12 cellular contexts compared by ENCODE assay signal in genomic region chr9:115234094-115234493, GRCh38.
A peak's percentile ranks its signal among the peaks of the same experiment; 100 is the strongest.
DNase-seq lines count a peak whose midpoint lies in the region; ATAC-seq and TF ChIP-seq lines count a peak whose summit lies in the region.
"Had no signal": no experiment of that assay in that cellular context is flagged by ENCODE, and none has a peak within 500 bp of the region (broad histone marks: within the 10 kb centered on the region; RNA-seq: fewer than 3 reads in every experiment).

No MANE protein-coding gene starts in this region.

- no peaks in the 10 kb centered on the region for H3K4me1 Mint-ChIP-seq in activated T-cell treated with anti-CD3 and anti-CD28 coated beads, Interleukin-2, amount 50 U/mL, for 4 hours (ENCODE audit: low read depth)

- peak; percentile 92 for DNase-seq in AG10803 (ENCODE audit: low read depth)
- DNase-seq in NCI-H69 (lab: John Stamatoyannopoulos, UW) = peak; percentile 30
- DNase-seq in fibroblast of the conjunctiva (ENCODE audit: low read depth) = peak; percentile 72
- no peak for DNase-seq in activated gamma-delta T cell (lab: John Stamatoyannopoulos, UW)
- no peak for DNase-seq in UCSD-AML1 (lab: John Stamatoyannopoulos, UW; ENCODE audit: unreplicated experiment)
- no peak for DNase-seq in activated T-cell treated with anti-CD3 and anti-CD28 coated beads, Interleukin-2, amount 50 U/mL, for 4 hours
- no peak for DNase-seq in foreskin melanocyte
- DNase-seq: activated naive CD4-positive, alpha-beta T cell treated with anti-CD3 and anti-CD28 coated beads, Interleukin-2, amount 50 U/mL, for 16 hours; CD8-positive, alpha-beta T cell; left cardiac atrium had no signal

- ATAC-seq in HG02588 (IDR thresholded peaks at IDR 0.05; ENCODE audit: unreplicated experiment) = peak; percentile 85
- no peak for ATAC-seq in activated T-cell treated with anti-CD3 and anti-CD28 coated beads, Interleukin-2, amount 50 U/mL, for 4 hours
- ATAC-seq: CD8-positive, alpha-beta T cell; Panc1 had no signal

- no peak for TF ChIP-seq CTCF in AG10803 (conservative IDR thresholded peaks at IDR 0.05; ENCODE audit: low read length)

- H3K4me3 Mint-ChIP-seq in activated T-cell treated with anti-CD3 and anti-CD28 coated beads, Interleukin-2, amount 50 U/mL, for 4 hours = no peak overlapping the region
- H3K4me3 Mint-ChIP-seq: CD8-positive, alpha-beta T cell had no signal

- peaks cover 22% of the 10 kb centered on the region for H3K27me3 Mint-ChIP-seq in activated T-cell treated with anti-CD3 and anti-CD28 coated beads, Interleukin-2, amount 50 U/mL, for 4 hours (ENCODE audit: low read depth)

- H3K36me3 Mint-ChIP-seq in activated T-cell treated with anti-CD3 and anti-CD28 coated beads, Interleukin-2, amount 50 U/mL, for 4 hours (ENCODE audit: insufficient read depth) = no peaks in the 10 kb centered on the region
- H3K36me3 Mint-ChIP-seq: CD8-positive, alpha-beta T cell had no signal

- no peaks in the 10 kb centered on the region for H3K9me3 Mint-ChIP-seq in activated T-cell treated with anti-CD3 and anti-CD28 coated beads, Interleukin-2, amount 50 U/mL, for 4 hours
- H3K9me3 Mint-ChIP-seq: CD8-positive, alpha-beta T cell had no signal

- H3K4me3 ChIP-seq in AG10803 (ENCODE audit: low read length) = no peak overlapping the region

Comparison
In these comparisons a context has a peak if more than half of its experiments do, and no peak if none do; other contexts are left out.
1. DNase-seq: peak in AG10803 (single experiment), NCI-H69 (single experiment) and fibroblast of the conjunctiva (single experiment); none in activated gamma-delta T cell (single experiment), UCSD-AML1 (single experiment), activated T-cell treated with anti-CD3 and anti-CD28 coated beads, Interleukin-2, amount 50 U/mL, for 4 hours (single experiment) and foreskin melanocyte (single experiment).